8 cellular contexts compared by ENCODE assay signal in genomic region chr20:53593466-53594007, GRCh38. TPM values are rescaled to one million over a fixed set of nuclear protein-coding genes. Genes with fewer than 3 reads are reported as not detected.
DNase-seq lines count a peak whose midpoint lies in the region; ATAC-seq and TF ChIP-seq lines count a peak whose summit lies in the region.
"Not testable (repeated sequence)": the region's sequence is repeated elsewhere in the genome, so short reads cannot be mapped to it uniquely, and the experiment has no call there.

Gene ZNF217, minus strand, starts transcription at chr20:53593839. Its CDS starts 11,013 bp downstream, at chr20:53582826.

- CTCF ChIA-PET in activated CD8-positive, alpha-beta memory T cell treated with anti-CD3 and anti-CD28 coated beads for 36 hours (lab: Charles Lee): not testable (repeated sequence)

- not testable (repeated sequence) for H2AFZ ChIP-seq in OCI-LY1 (ENCODE audit: low read length)
- H2AFZ ChIP-seq in smooth muscle cell (ENCODE audit: low read depth): peak within 1 kb of the TSS; percentile 91

- H3K9ac ChIP-seq in OCI-LY1 (ENCODE audit: low read length): peak within 1 kb of the TSS; percentile 98
- peak within 1 kb of the TSS; percentile 97 for H3K9ac ChIP-seq in smooth muscle cell (ENCODE audit: low read depth)

- peaks cover 61% of the 10 kb centered on the region for H3K4me1 ChIP-seq in OCI-LY1 (ENCODE audit: insufficient read depth, low read length, severe bottlenecking)
- H3K4me1 ChIP-seq in smooth muscle cell (ENCODE audit: low read depth): peaks cover 48% of the 10 kb centered on the region

- H3K79me2 ChIP-seq in OCI-LY1 (ENCODE audit: insufficient read depth, low read length) (peaks cover 66% of the 10 kb centered on the region), smooth muscle cell (ENCODE audit: low read depth) (peaks cover 48% of the 10 kb centered on the region)

- H3K27ac ChIP-seq in OCI-LY1 (ENCODE audit: low read depth, low read length, poor library complexity, severe bottlenecking) (peak within 1 kb of the TSS; percentile 97), dorsolateral prefrontal cortex (peak within 1 kb of the TSS; percentile 66 to 98 (median 95)), smooth muscle cell (ENCODE audit: low read depth) (peak within 1 kb of the TSS; percentile 97)

- POLR2A ChIA-PET in activated CD8-positive, alpha-beta memory T cell treated with anti-CD3 and anti-CD28 coated beads for 36 hours (lab: Charles Lee): interaction anchor here (0.6 to 1.2 kb wide), 6 partner anchors 9 to 279 kb away, joined by 3 to 15 read pairs (median 4); no protein-coding TSS in a partner anchor

- ATAC-seq in GM19372 (IDR thresholded peaks at IDR 0.05; ENCODE audit: low read depth, unreplicated experiment) (peak; percentile 18), HG03280 (IDR thresholded peaks at IDR 0.05; ENCODE audit: unreplicated experiment) (peak; percentile 26)

- not testable (repeated sequence) for H3K9me3 ChIP-seq in OCI-LY1 (ENCODE audit: low read length); smooth muscle cell (replicated peaks; ENCODE audit: low read depth)

- not testable (repeated sequence) for H3F3A ChIP-seq in OCI-LY1 (ENCODE audit: insufficient read depth, low read length); smooth muscle cell (ENCODE audit: low read depth)

- not testable (repeated sequence) for H4K20me1 ChIP-seq in OCI-LY1 (ENCODE audit: insufficient read depth, low read length)
- peaks cover 14% of the 10 kb centered on the region for H4K20me1 ChIP-seq in smooth muscle cell (ENCODE audit: low read depth)

- intact Hi-C loops in dorsolateral prefrontal cortex (cut with DNase I): loop anchor here (2.0 to 10.0 kb wide), 3 partner anchors 141 to 615 kb away; partner anchors contain the start of gene PFDN4 (in 1 of the 2)

- in situ Hi-C loops in ACHN (cut with HindIII; ENCODE audit: low pct_ligation_motif_present, low pct_unique_long_range_greater_than_20kb, low sequenced_read_pairs): not testable (repeated sequence)

- H3K9me2 ChIP-seq in OCI-LY1 (ENCODE audit: low read depth, low read length): not testable (repeated sequence)

- H3K4me2 ChIP-seq in OCI-LY1 (ENCODE audit: low read length): peak within 1 kb of the TSS; percentile 70
- H3K4me2 ChIP-seq in smooth muscle cell: peak within 1 kb of the TSS; percentile 92

- WGBS in smooth muscle cell (ENCODE audit: low lambda C conversion rate): 1% methylated on average over 11 of the region's 66 CpGs

- peak within 1 kb of the TSS; percentile 98 for H3K4me3 ChIP-seq in OCI-LY1 (ENCODE audit: low read depth, low read length, poor library complexity, severe bottlenecking)
- peak within 1 kb of the TSS; percentile 53 to 91 (median 77) for H3K4me3 ChIP-seq in dorsolateral prefrontal cortex
- H3K4me3 ChIP-seq in smooth muscle cell: peak within 1 kb of the TSS; percentile 78

- not testable (repeated sequence) for TF ChIP-seq CTCF in OCI-LY1 (IDR thresholded peaks at IDR 0.05; ENCODE audit: low read length); smooth muscle cell (IDR thresholded peaks at IDR 0.05; ENCODE audit: borderline replicate concordance, insufficient read depth, poor library complexity, severe bottlenecking)
- peak in 1 of 56 donors; percentile 34 for TF ChIP-seq CTCF in dorsolateral prefrontal cortex (IDR thresholded peaks at IDR 0.05 in 54 of 56, conservative IDR thresholded peaks at IDR 0.05 in 2 of 56; ENCODE audit: low read depth in 1 of 56, partially characterized antibody in 56 of 56)

- not testable (repeated sequence) for H3K27me3 ChIP-seq in OCI-LY1 (ENCODE audit: insufficient read depth, low read length); dorsolateral prefrontal cortex; smooth muscle cell (ENCODE audit: low read depth)

- not testable (repeated sequence) for H3K36me3 ChIP-seq in OCI-LY1 (ENCODE audit: insufficient read depth, low read length); smooth muscle cell (ENCODE audit: low read depth)

- DNase-seq in ACHN: peak; percentile 59
- peak in 4 of 10 donors; percentile 33 to 67 (median 59) for DNase-seq in dorsolateral prefrontal cortex
- peak; percentile 86 for DNase-seq in left kidney (ENCODE audit: low read depth, low spot score)
- DNase-seq in smooth muscle cell (lab: John Stamatoyannopoulos, UW; ENCODE audit: unreplicated experiment): not testable (repeated sequence)

RNA-seq across cellular contexts. Expression of gene ZNF217, which starts in this region (rescaled TPM):
- total RNA-seq in activated CD8-positive, alpha-beta memory T cell treated with anti-CD3 and anti-CD28 coated beads for 36 hours: 10 to 100 TPM; 45.1 to 50.0 TPM
- 10 to 100 TPM in 20 of 120 experiments, 1 to 10 TPM in 100; 3.0 to 16.2 (median 7.4) TPM for total RNA-seq in dorsolateral prefrontal cortex
- 42.2 and 42.9 TPM in 2 replicates for total RNA-seq in smooth muscle cell
- 3.9 and 8.5 TPM in 2 replicates for polyA plus RNA-seq in smooth muscle cell
